ENCODE assay signal across 9 cellular contexts in genomic region chr14:99945732-99946651, GRCh38.
DNase-seq lines count a peak whose midpoint lies in the region; ATAC-seq and TF ChIP-seq lines count a peak whose summit lies in the region.
"Had no signal": no experiment of that assay in that cellular context is flagged by ENCODE, and none has a peak within 500 bp of the region (broad histone marks: within the 10 kb centered on the region; RNA-seq: fewer than 3 reads in every experiment).

No MANE protein-coding gene starts in this region.

- no peaks in the 10 kb centered on the region for H3K36me3 ChIP-seq in KMS-11 (ENCODE audit: insufficient read depth)

- H3K4me1 ChIP-seq in KMS-11 (ENCODE audit: low read depth, poor library complexity, severe bottlenecking), result peaks cover 19% of the 10 kb centered on the region

- no peaks in the 10 kb centered on the region for H3K9me3 Mint-ChIP-seq in stimulated activated effector memory CD8-positive, alpha-beta T cell treated with anti-CD3 and anti-CD28 coated beads, Interleukin-12 subunit alpha, Interleukin-12 subunit beta, amount 100 ng/mL, for 72 hours

- peak overlapping the region; percentile 57 for H3K4me3 Mint-ChIP-seq in stimulated activated effector memory CD8-positive, alpha-beta T cell treated with anti-CD3 and anti-CD28 coated beads, Interleukin-12 subunit alpha, Interleukin-12 subunit beta, amount 100 ng/mL, for 72 hours

- H3K79me2 ChIP-seq in KMS-11 (ENCODE audit: insufficient read depth, low read depth), result no peaks in the 10 kb centered on the region

- peaks cover 5% of the 10 kb centered on the region for H3K4me1 Mint-ChIP-seq in stimulated activated effector memory CD8-positive, alpha-beta T cell treated with anti-CD3 and anti-CD28 coated beads, Interleukin-12 subunit alpha, Interleukin-12 subunit beta, amount 100 ng/mL, for 72 hours

- H3K27ac Mint-ChIP-seq in stimulated activated effector memory CD8-positive, alpha-beta T cell treated with anti-CD3 and anti-CD28 coated beads, Interleukin-12 subunit alpha, Interleukin-12 subunit beta, amount 100 ng/mL, for 72 hours, result no peak overlapping the region

- peak; percentile 84 for ATAC-seq in stimulated activated effector memory CD8-positive, alpha-beta T cell treated with anti-CD3 and anti-CD28 coated beads, Interleukin-12 subunit alpha, Interleukin-12 subunit beta, amount 100 ng/mL, for 72 hours

- H3K4me3 ChIP-seq in KMS-11 (IDR thresholded peaks at IDR 0.05; ENCODE audit: insufficient read depth, low read depth, low read length), result no peak overlapping the region
- H3K4me3 ChIP-seq in coronary artery, result peak overlapping the region; percentile 15
- H3K4me3 ChIP-seq: upper lobe of left lung had no signal

- DNase-seq in activated T-cell treated with anti-CD3 and anti-CD28 coated beads, Interleukin-2, amount 50 U/mL, for 1 hour, result peak; percentile 19
- DNase-seq in activated T-cell treated with anti-CD3 and anti-CD28 coated beads for 4 hours (no peak), coronary artery (ENCODE audit: low spot score) (no peak), DMS153 treated with DMSO at 0.1 percent for 48 hours (lab: John Stamatoyannopoulos, UW; ENCODE audit: unreplicated experiment) (no peak), NCI-H1092 treated with DMSO at 0.1 percent for 48 hours (lab: John Stamatoyannopoulos, UW) (no peak), ureter (ENCODE audit: low spot score) (no peak)
- DNase-seq in stimulated activated effector memory CD8-positive, alpha-beta T cell treated with anti-CD3 and anti-CD28 coated beads, Interleukin-12 subunit alpha, Interleukin-12 subunit beta, amount 100 ng/mL, for 72 hours (ENCODE audit: low spot score in 2 of 2), result no peak

- peak overlapping the region; percentile 61 for H3K27ac ChIP-seq in KMS-11
- H3K27ac ChIP-seq in coronary artery, result no peak overlapping the region

- peak overlapping the region; percentile 99 for H3K4me2 ChIP-seq in KMS-11

- H2AFZ ChIP-seq in KMS-11 (ENCODE audit: low read depth), result peak overlapping the region; percentile 87

- no peaks in the 10 kb centered on the region for H3K27me3 ChIP-seq in KMS-11 (ENCODE audit: insufficient read depth, low read depth)
- H3K27me3 ChIP-seq: upper lobe of left lung had no signal

- no peak for TF ChIP-seq CTCF in KMS-11 (conservative IDR thresholded peaks at IDR 0.05; ENCODE audit: low read depth, low read length)
- TF ChIP-seq CTCF in coronary artery (IDR thresholded peaks at IDR 0.05), result no peak

- no peaks in the 10 kb centered on the region for H4K20me1 ChIP-seq in KMS-11 (ENCODE audit: insufficient read depth)

- H3K9ac ChIP-seq in KMS-11, result peak overlapping the region; percentile 52; the same call in 1 of the 2 replicates

- H3K36me3 Mint-ChIP-seq in stimulated activated effector memory CD8-positive, alpha-beta T cell treated with anti-CD3 and anti-CD28 coated beads, Interleukin-12 subunit alpha, Interleukin-12 subunit beta, amount 100 ng/mL, for 72 hours, result no peaks in the 10 kb centered on the region
